Comparison of ENCODE assay signal across 12 cellular contexts in genomic region chr2:107932986-107933385, GRCh38. TPM values are rescaled to one million over a fixed set of nuclear protein-coding genes. Genes with fewer than 3 reads are reported as not detected.
DNase-seq lines count a peak whose midpoint lies in the region; ATAC-seq and TF ChIP-seq lines count a peak whose summit lies in the region.
"Had no signal": no experiment of that assay in that cellular context is flagged by ENCODE, and none has a peak within 500 bp of the region (broad histone marks: within the 10 kb centered on the region; RNA-seq: fewer than 3 reads in every experiment).

No MANE protein-coding gene starts in this region.

- no peak overlapping the region for H3K4me3 Mint-ChIP-seq in HFFc6
- H3K4me3 Mint-ChIP-seq: immature natural killer cell had no signal

- no peaks in the 10 kb centered on the region for H3K36me3 ChIP-seq in adipocyte (ENCODE audit: control insufficient read depth, insufficient read depth, low read length, severe bottlenecking)
- H3K36me3 ChIP-seq in left lung, result no peaks in the 10 kb centered on the region
- H3K36me3 ChIP-seq in psoas muscle (ENCODE audit: insufficient read depth in 1 of 2, low read depth in 1 of 2), result no peaks in the 10 kb centered on the region
- H3K36me3 ChIP-seq: adrenal gland, HAP-1 had no signal

- H3K27ac Mint-ChIP-seq in HFFc6, result no peak overlapping the region
- H3K27ac Mint-ChIP-seq: immature natural killer cell had no signal

- peak; percentile 55 for TF ChIP-seq CTCF in HFFc6 (IDR thresholded peaks at IDR 0.05)
- TF ChIP-seq CTCF in left lung (IDR thresholded peaks at IDR 0.05), result no peak
- TF ChIP-seq CTCF in psoas muscle (IDR thresholded peaks at IDR 0.05), result no peak

- H3K4me3 ChIP-seq in adipocyte (ENCODE audit: low read length) (no peak overlapping the region), left lung (no peak overlapping the region), psoas muscle (no peak overlapping the region)
- H3K4me3 ChIP-seq: adrenal gland, HAP-1 had no signal

- ATAC-seq in left lung, result peak; percentile 19
- ATAC-seq in psoas muscle, result no peak

- peaks cover 8% of the 10 kb centered on the region for H3K27me3 ChIP-seq in adipocyte (replicated peaks; ENCODE audit: control insufficient read depth, insufficient read depth, low read length)
- H3K27me3 ChIP-seq in left lung, result no peaks in the 10 kb centered on the region
- no peaks in the 10 kb centered on the region for H3K27me3 ChIP-seq in psoas muscle (ENCODE audit: insufficient read depth in 3 of 3, low read length in 2 of 3)
- H3K27me3 ChIP-seq: adrenal gland had no signal

- DNase-seq in Ammon's horn (ENCODE audit: low spot score) (peak; percentile 9), HFFc6 (peak; percentile 5), adipocyte (ENCODE audit: low read depth) (peak; percentile 77), left lung (no peak), HuH-7.5 (ENCODE audit: low spot score) (no peak), NCI-H2081 treated with DMSO at 0.1 percent for 48 hours (lab: John Stamatoyannopoulos, UW) (no peak), psoas muscle (no peak), cortex of kidney (lab: John Stamatoyannopoulos, UW) (no peak)
- DNase-seq: adrenal gland, immature natural killer cell, MV-4-11 had no signal

- no peak overlapping the region for H3K9ac ChIP-seq in adipocyte (ENCODE audit: low read length)

- H3K27ac ChIP-seq in left lung, result no peak overlapping the region
- H3K27ac ChIP-seq in psoas muscle, result no peak overlapping the region
- H3K27ac ChIP-seq: adrenal gland had no signal

- H3K36me3 Mint-ChIP-seq in HFFc6 (ENCODE audit: low read depth), result no peaks in the 10 kb centered on the region
- H3K36me3 Mint-ChIP-seq: immature natural killer cell had no signal

- no peaks in the 10 kb centered on the region for H3K4me1 Mint-ChIP-seq in HFFc6 (ENCODE audit: low read depth)
- H3K4me1 Mint-ChIP-seq: immature natural killer cell had no signal

- no peaks in the 10 kb centered on the region for H3K9me3 Mint-ChIP-seq in HFFc6

- H3K27me3 Mint-ChIP-seq in HFFc6 (ENCODE audit: insufficient read depth), result peaks cover 2% of the 10 kb centered on the region; the same call in 1 of the 2 replicates

- 43 to 51% (median 46%) methylated on average over 3 of the region's 3 CpGs for WGBS in psoas muscle, 3 donors

- intact Hi-C loops in left lung (cut with DNase I) (no loop called here), psoas muscle (cut with DNase I) (no loop called here)

- H3K9me3 ChIP-seq in adipocyte (ENCODE audit: control insufficient read depth, low read length), result no peaks in the 10 kb centered on the region
- no peaks in the 10 kb centered on the region for H3K9me3 ChIP-seq in left lung
- no peaks in the 10 kb centered on the region for H3K9me3 ChIP-seq in psoas muscle
- H3K9me3 ChIP-seq: adrenal gland, HAP-1 had no signal

- peaks cover 6% of the 10 kb centered on the region for H3K4me1 ChIP-seq in adipocyte (ENCODE audit: control insufficient read depth, insufficient read depth, low read length)
- no peaks in the 10 kb centered on the region for H3K4me1 ChIP-seq in left lung
- no peaks in the 10 kb centered on the region for H3K4me1 ChIP-seq in psoas muscle
- H3K4me1 ChIP-seq: adrenal gland, HAP-1 had no signal

RNA-seq across cellular contexts. Expression of gene SLC5A7, which starts 53.3 kb away (rescaled TPM):
- total RNA-seq in HFFc6 (2021; fragmentation: NEBNext Ultra II Directional; extraction: Animal tissue kit (Norgen Biotek cat#: 25700)), result not detected
- total RNA-seq in left lung, result under 1 TPM; 0.23 to 0.84 TPM
- under 1 TPM in 1 of 4 donors, not detected in 3; 0.09 TPM for total RNA-seq in psoas muscle
- polyA plus RNA-seq in psoas muscle, result not detected
- polyA plus RNA-seq: immature natural killer cell had no signal

Comparison
In these comparisons a context has a peak if more than half of its experiments do, and no peak if none do; other contexts are left out.
1. DNase-seq: peak in Ammon's horn (single experiment), HFFc6 (single experiment) and adipocyte (single experiment); none in left lung (0 of 2), HuH-7.5 (single experiment), NCI-H2081 treated with DMSO at 0.1 percent for 48 hours (single experiment), psoas muscle (0 of 2) and cortex of kidney (single experiment).